11 cellular contexts compared by ENCODE assay signal in the genomic region with DNA sequence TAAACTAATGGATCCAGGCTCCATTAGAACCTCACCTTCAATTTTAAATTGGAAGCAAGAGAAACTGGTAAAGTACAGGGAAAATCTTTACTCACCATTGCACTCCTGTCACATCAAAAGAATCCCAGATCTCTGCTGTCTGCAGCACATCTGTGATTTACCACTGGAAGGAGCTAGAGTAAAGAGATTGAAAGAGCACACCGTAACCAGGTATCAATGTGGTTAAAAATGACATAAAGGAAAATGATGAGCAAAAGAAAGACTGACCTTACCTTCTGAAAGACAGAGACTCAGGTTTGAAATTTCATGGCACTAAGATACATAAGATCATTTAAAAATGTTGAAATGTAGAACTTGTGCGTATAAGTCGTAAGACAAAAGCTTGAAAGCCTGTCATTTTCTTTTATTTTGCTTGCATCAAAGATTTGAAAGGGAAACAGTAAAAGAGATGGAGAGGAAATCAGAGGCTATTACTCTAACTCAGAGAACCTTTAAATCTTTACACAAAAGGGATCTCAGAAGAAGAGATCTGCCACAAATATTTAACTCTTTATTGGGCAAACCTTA.
DNase-seq lines count a peak whose midpoint lies in the region; ATAC-seq, FAIRE-seq and TF ChIP-seq lines count a peak whose summit lies in the region.
"Had no signal": no experiment of that assay in that cellular context is flagged by ENCODE, and none has a peak within 500 bp of the region (broad histone marks: within the 10 kb centered on the region; RNA-seq: fewer than 3 reads in every experiment).

No MANE protein-coding gene starts in this region.

- H3K9me3 Mint-ChIP-seq in H9 (peaks cover 0 to 3% of the 10 kb centered on the region in 2 experiments; a peak in 1 of 5 replicates), WTC11 (peaks cover 9% of the 10 kb centered on the region)

- no peak overlapping the region for H3K4me3 Mint-ChIP-seq in H9
- no peak overlapping the region for H3K4me3 Mint-ChIP-seq in WTC11

- H2BK12ac ChIP-seq in H9 (ENCODE audit: insufficient read length, low read depth, low read length): no peak overlapping the region

- no peak overlapping the region for H3K23ac ChIP-seq in H9 (ENCODE audit: insufficient read length, low read depth, low read length)

- H3K9ac ChIP-seq in H9 (ENCODE audit: extremely low read depth, insufficient read length, low read length) (no peak overlapping the region), kidney (ENCODE audit: low read length in 2 of 2) (no peak overlapping the region)

- H3K4ac ChIP-seq in H9 (ENCODE audit: low read depth, low read length): no peak overlapping the region

- H3K36me3 ChIP-seq in kidney (ENCODE audit: control insufficient read depth in 1 of 2, insufficient read depth in 2 of 2, low read length in 2 of 2): no peaks in the 10 kb centered on the region
- no peaks in the 10 kb centered on the region for H3K36me3 ChIP-seq in esophagus squamous epithelium
- H3K36me3 ChIP-seq: prostate gland had no signal

- no peak overlapping the region for H4K5ac ChIP-seq in H9 (ENCODE audit: insufficient read length, low read depth, low read length)

- peak; percentile 60 for TF ChIP-seq CTCF in AG04450 (IDR thresholded peaks at IDR 0.05; ENCODE audit: low read depth, low read length)
- peak; percentile 74 for TF ChIP-seq CTCF in H9 (conservative IDR thresholded peaks at IDR 0.05)
- no peak for TF ChIP-seq CTCF in WTC11 (IDR thresholded peaks at IDR 0.05)
- TF ChIP-seq CTCF in kidney (IDR thresholded peaks at IDR 0.05; ENCODE audit: borderline replicate concordance, extremely low read depth, insufficient read depth): peak; percentile 10
- peak in 3 of 6 experiments; percentile 13 to 43 (median 19) for TF ChIP-seq CTCF in esophagus squamous epithelium (IDR thresholded peaks at IDR 0.05)

- no peak overlapping the region for H4K91ac ChIP-seq in H9 (ENCODE audit: insufficient read length, low read depth, low read length)

- no peaks in the 10 kb centered on the region; the same call in 1 of the 2 replicates for H3K27me3 Mint-ChIP-seq in H9 (ENCODE audit: low read depth)
- no peaks in the 10 kb centered on the region for H3K27me3 Mint-ChIP-seq in WTC11 (ENCODE audit: low read depth)

- H3K14ac ChIP-seq in H9 (ENCODE audit: insufficient read depth, low read length): no peak overlapping the region

- no peaks in the 10 kb centered on the region; a peak in 2 of 7 replicates for H3K36me3 Mint-ChIP-seq in H9 (ENCODE audit: insufficient read depth in 1 of 3, low read depth in 3 of 3)
- H3K36me3 Mint-ChIP-seq in WTC11: no peaks in the 10 kb centered on the region

- no peaks in the 10 kb centered on the region for H4K20me1 ChIP-seq in H9 (ENCODE audit: control insufficient read depth, insufficient read depth, insufficient read length)

- H3K9me3 ChIP-seq in AG04450 (ENCODE audit: control insufficient read depth, insufficient read depth, low read length) (no peaks in the 10 kb centered on the region), H9 (ENCODE audit: control insufficient read depth, low read depth, low read length) (no peaks in the 10 kb centered on the region), kidney (ENCODE audit: control insufficient read depth in 1 of 2, low read length in 2 of 2) (no peaks in the 10 kb centered on the region), esophagus squamous epithelium (no peaks in the 10 kb centered on the region)
- H3K9me3 ChIP-seq: prostate gland had no signal

- TF ChIP-seq POLR2A in esophagus squamous epithelium (IDR thresholded peaks at IDR 0.05): no peak

- H3K4me3 ChIP-seq in AG04450 (ENCODE audit: low read depth, low read length): no peak overlapping the region
- H3K4me3 ChIP-seq in kidney (ENCODE audit: low read length in 2 of 2): no peak overlapping the region
- H3K4me3 ChIP-seq in esophagus squamous epithelium: no peak overlapping the region
- H3K4me3 ChIP-seq: prostate gland had no signal

- POLR2A ChIA-PET in AG04450 (lab: Yijun Ruan, JAX) (no interaction called here), WTC11 (lab: Charles Lee) (no interaction called here)

- intact Hi-C loops in kidney (cut with DNase I) (no loop called here), esophagus squamous epithelium (cut with DNase I) (no loop called here)

- H2AK5ac ChIP-seq in H9 (ENCODE audit: insufficient read length, low read length): no peak overlapping the region

- peak; percentile 78 for ATAC-seq in WTC11
- ATAC-seq in esophagus mucosa: no peak
- ATAC-seq in GM21786 (IDR thresholded peaks at IDR 0.05; ENCODE audit: unreplicated experiment): no peak

- FAIRE-seq in kidney (lab: Jason Lieb, UNC): no peak

- H3K4me1 ChIP-seq in H9 (ENCODE audit: insufficient read depth, low read length): no peaks in the 10 kb centered on the region
- H3K4me1 ChIP-seq in kidney (ENCODE audit: control insufficient read depth in 1 of 2, insufficient read depth in 1 of 2, low read depth in 1 of 2, low read length in 2 of 2): no peaks in the 10 kb centered on the region
- H3K4me1 ChIP-seq in esophagus squamous epithelium: no peaks in the 10 kb centered on the region
- H3K4me1 ChIP-seq: prostate gland had no signal

- no peak overlapping the region for H2BK20ac ChIP-seq in H9 (ENCODE audit: low read depth, low read length, poor library complexity, severe bottlenecking)

- H3K23me2 ChIP-seq in H9 (ENCODE audit: insufficient read length, low read depth, low read length, poor library complexity, severe bottlenecking): no peaks in the 10 kb centered on the region

- H2AFZ ChIP-seq in H9 (ENCODE audit: low read length): no peak overlapping the region

- no peak overlapping the region for H2BK15ac ChIP-seq in H9 (ENCODE audit: low read depth, low read length)

- no peak overlapping the region for H3K4me2 ChIP-seq in H9 (ENCODE audit: insufficient read depth, insufficient read length, low read length)

- no peak overlapping the region for H3T11ph ChIP-seq in H9 (ENCODE audit: low read length)

- H3K18ac ChIP-seq in H9 (ENCODE audit: insufficient read length, low read depth, low read length): no peak overlapping the region

- no peak overlapping the region for H4K8ac ChIP-seq in H9 (replicated peaks; ENCODE audit: insufficient read length, low read depth, low read length)

- no peaks in the 10 kb centered on the region for H3K79me1 ChIP-seq in H9 (ENCODE audit: insufficient read depth, low read depth, low read length, poor library complexity, severe bottlenecking)

- H3K27me3 ChIP-seq in AG04450 (ENCODE audit: control insufficient read depth, insufficient read depth, low read length): no peaks in the 10 kb centered on the region
- no peaks in the 10 kb centered on the region for H3K27me3 ChIP-seq in H9 (ENCODE audit: insufficient read depth, low read length)
- no peaks in the 10 kb centered on the region for H3K27me3 ChIP-seq in esophagus squamous epithelium

- H3K27ac ChIP-seq in AG04450 (ENCODE audit: low read depth, low read length) (no peak overlapping the region), H9 (ENCODE audit: insufficient read length, low read depth, low read length) (no peak overlapping the region), kidney (ENCODE audit: low read depth in 2 of 2, low read length in 2 of 2) (no peak overlapping the region), esophagus squamous epithelium (no peak overlapping the region)
- H3K27ac ChIP-seq: prostate gland had no signal

- no peak overlapping the region for H3K56ac ChIP-seq in H9 (ENCODE audit: insufficient read length, low read depth, low read length)

- no peak overlapping the region for H2BK5ac ChIP-seq in H9 (ENCODE audit: insufficient read length, low read length)

- no peaks in the 10 kb centered on the region for H3K79me2 ChIP-seq in H9 (ENCODE audit: insufficient read depth, low read length)

- no CpG with 5 or more reads among the region's 3 CpGs for whole genome bisulfite sequencing in H9 (ENCODE audit: extremely low coverage, insufficient read length, low lambda C conversion rate)
- 35 to 41% methylated on average over 3 of the region's 3 CpGs for WGBS in esophagus squamous epithelium, 2 donors

- H3K4me1 Mint-ChIP-seq in H9 (no peaks in the 10 kb centered on the region), WTC11 (peaks cover 3% of the 10 kb centered on the region)

- H3K27ac Mint-ChIP-seq in H9: no peak overlapping the region
- no peak overlapping the region for H3K27ac Mint-ChIP-seq in WTC11

- CTCF ChIA-PET in AG04450 (lab: Charles Lee) (interaction anchor here (1.3 kb wide), 1 partner anchor 791 kb away, joined by 5 read pairs; no protein-coding TSS in a partner anchor), WTC11 (lab: Charles Lee) (no interaction called here)

- DNase-seq in AG04450 (ENCODE audit: low read depth, low spot score) (no peak), H9 (no peak), WTC11 (ENCODE audit: low spot score) (no peak), kidney (no peak), esophagus squamous epithelium (lab: John Stamatoyannopoulos, UW) (no peak), SW 1271 (lab: John Stamatoyannopoulos, UW) (no peak)
- DNase-seq: cerebellar nuclear complex, NCI-H187 treated with DMSO at 0.1 percent for 48 hours had no signal

- no peak overlapping the region for H2BK120ac ChIP-seq in H9 (ENCODE audit: low read depth, low read length, poor library complexity, severe bottlenecking)

TF ChIP-seq in WTC11, 78 proteins besides CTCF, POLR2A, EP300 and RAD21 (continues in another document):
- TF ChIP-seq ZNF121 (CRISPR knock-in tag; IDR thresholded peaks at IDR 0.05): no peak
- TF ChIP-seq TEAD4 (CRISPR knock-in tag; IDR thresholded peaks at IDR 0.05): no peak
- TF ChIP-seq ZNF423 (CRISPR knock-in tag; IDR thresholded peaks at IDR 0.05): no peak
- TF ChIP-seq ZSCAN18 (CRISPR knock-in tag; IDR thresholded peaks at IDR 0.05): no peak
- no peak for TF ChIP-seq RORB (CRISPR knock-in tag; IDR thresholded peaks at IDR 0.05)
- TF ChIP-seq, protein P1, sequence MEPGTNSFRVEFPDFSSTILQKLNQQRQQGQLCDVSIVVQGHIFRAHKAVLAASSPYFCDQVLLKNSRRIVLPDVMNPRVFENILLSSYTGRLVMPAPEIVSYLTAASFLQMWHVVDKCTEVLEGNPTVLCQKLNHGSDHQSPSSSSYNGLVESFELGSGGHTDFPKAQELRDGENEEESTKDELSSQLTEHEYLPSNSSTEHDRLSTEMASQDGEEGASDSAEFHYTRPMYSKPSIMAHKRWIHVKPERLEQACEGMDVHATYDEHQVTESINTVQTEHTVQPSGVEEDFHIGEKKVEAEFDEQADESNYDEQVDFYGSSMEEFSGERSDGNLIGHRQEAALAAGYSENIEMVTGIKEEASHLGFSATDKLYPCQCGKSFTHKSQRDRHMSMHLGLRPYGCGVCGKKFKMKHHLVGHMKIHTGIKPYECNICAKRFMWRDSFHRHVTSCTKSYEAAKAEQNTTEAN (CRISPR knock-in tag; IDR thresholded peaks at IDR 0.05): no peak
